In genomic region chr17:15999974-16000827, GRCh38 we compare ENCODE assay signal across 8 cellular contexts. TPM values are rescaled to one million over a fixed set of nuclear protein-coding genes. Genes with fewer than 3 reads are reported as not detected.
DNase-seq lines count a peak whose midpoint lies in the region; ATAC-seq, FAIRE-seq and TF ChIP-seq lines count a peak whose summit lies in the region.

No MANE protein-coding gene starts in this region.

- peak; percentile 46 for FAIRE-seq in HTR-8/SVneo (lab: Jason Lieb, UNC)

- DNase-seq in ELF-1 (ENCODE audit: low read depth, low spot score) = peak; percentile 64
- DNase-seq in HTR-8/SVneo (ENCODE audit: insufficient read length, low spot score) = peak; percentile 39
- DNase-seq in fibroblast of peridontal ligament (ENCODE audit: extremely low read depth) = peak; percentile 40
- DNase-seq in nucleus accumbens (lab: John Stamatoyannopoulos, UW) = peak in 29 of 56 donors; percentile 11 to 74 (median 45)
- no peak for DNase-seq in cerebellum (ENCODE audit: low spot score)

- ATAC-seq in GM21367 (IDR thresholded peaks at IDR 0.05; ENCODE audit: unreplicated experiment) (peak; percentile 14), HG03565 (IDR thresholded peaks at IDR 0.05; ENCODE audit: unreplicated experiment) (no peak)

- peak overlapping the region; percentile 79 for H3K4me3 ChIP-seq in WI38 (ENCODE audit: low read depth, low read length)

- no peak for TF ChIP-seq CTCF in WI38 (IDR thresholded peaks at IDR 0.05; ENCODE audit: low read depth, low read length)

RNA-seq across cellular contexts. Expression of gene TTC19, which starts 0.6 kb away (rescaled TPM):
- total RNA-seq in cerebellum = 62.9 TPM

RNA-seq across cellular contexts. Expression of gene ZSWIM7, which starts 0.7 kb away (rescaled TPM):
- 12.2 TPM for total RNA-seq in cerebellum

RNA-seq across cellular contexts. Expression of gene ADORA2B, which starts 55.3 kb away (rescaled TPM):
- 8.4 TPM for total RNA-seq in cerebellum
